Comparison of ENCODE assay signal across 1 cellular context in genomic region chr1:23344111-23344986, GRCh38.
TF ChIP-seq lines count a peak whose summit lies in the region.

HNRNPR (minus strand) TSS chr1:23344284; CDS start chr1:23341008, 3,276 bp downstream.

TF ChIP-seq in K562, 482 proteins besides CTCF, POLR2A, EP300 and RAD21 (continued from another document and continues in another):
- peak; percentile 45; the same call in 1 of the 2 replicates for TF ChIP-seq JUND (IDR thresholded peaks at IDR 0.05; ENCODE audit: borderline replicate concordance, low read depth, low read length)
- no peak; the same call in 2 of the 3 replicates for TF ChIP-seq JUND (tag; IDR thresholded peaks at IDR 0.05; ENCODE audit: borderline replicate concordance, low read depth, low read length)
- peak; percentile 84 for TF ChIP-seq CREM (IDR thresholded peaks at IDR 0.05; ENCODE audit: low read depth)
- peak; percentile 26 for TF ChIP-seq MXD1 (CRISPR knock-in tag; IDR thresholded peaks at IDR 0.05; ENCODE audit: borderline replicate concordance, poor library complexity, severe bottlenecking)
- no peak for TF ChIP-seq SIRT6 (IDR thresholded peaks at IDR 0.05; ENCODE audit: low read depth, low read length)
- TF ChIP-seq HMGN3 (IDR thresholded peaks at IDR 0.05; ENCODE audit: borderline replicate concordance, extremely low read depth, insufficient read length, low read depth, low read length), result peak; percentile 96
- TF ChIP-seq KLF6 (CRISPR knock-in tag; IDR thresholded peaks at IDR 0.05; ENCODE audit: borderline replicate concordance), result peak; percentile 46
- TF ChIP-seq STAT5B (CRISPR knock-in tag; IDR thresholded peaks at IDR 0.05), result no peak
- TF ChIP-seq UBTF (IDR thresholded peaks at IDR 0.05; ENCODE audit: borderline replicate concordance in 1 of 2, low read depth in 2 of 2, low read length in 2 of 2), result peak; percentile 31 to 86; a peak in 3 of 4 replicates
- TF ChIP-seq ZNF644 (tag; IDR thresholded peaks at IDR 0.05; ENCODE audit: low read depth), result peak; percentile 68; the same call in 1 of the 2 replicates
- TF ChIP-seq HDGF (IDR thresholded peaks at IDR 0.05), result no peak
- TF ChIP-seq ELK3 (CRISPR knock-in tag; IDR thresholded peaks at IDR 0.05), result no peak
- no peak for TF ChIP-seq ZNF696 (CRISPR knock-in tag; conservative IDR thresholded peaks at IDR 0.05)
- TF ChIP-seq GABPB1 (CRISPR knock-in tag; IDR thresholded peaks at IDR 0.05), result peak; percentile 81; the same call in 1 of the 2 replicates
- TF ChIP-seq PRDM10 (IDR thresholded peaks at IDR 0.05; ENCODE audit: partially characterized antibody), result no peak
- no peak for TF ChIP-seq JUNB (CRISPR knock-in tag; conservative IDR thresholded peaks at IDR 0.05)
- TF ChIP-seq MTF1 (CRISPR knock-in tag; IDR thresholded peaks at IDR 0.05; ENCODE audit: borderline replicate concordance), result no peak
- TF ChIP-seq ETV6 (IDR thresholded peaks at IDR 0.05; ENCODE audit: borderline replicate concordance in 1 of 2, low read depth in 2 of 2, low read length in 1 of 2), result no peak
- TF ChIP-seq ETV6 (CRISPR knock-in tag; IDR thresholded peaks at IDR 0.05; ENCODE audit: borderline replicate concordance), result no peak
- 0 out of 2 replicates have a peak, but pooled peaks have one; percentile 44 for TF ChIP-seq MITF (IDR thresholded peaks at IDR 0.05)
- TF ChIP-seq ZBTB11 (CRISPR knock-in tag; IDR thresholded peaks at IDR 0.05), result peak in 1 of 3 experiments; percentile 22; a peak in 1 of 6 replicates
- TF ChIP-seq ZNF217 (CRISPR knock-in tag; IDR thresholded peaks at IDR 0.05), result no peak
- peak; percentile 86 for TF ChIP-seq ZNF717 (CRISPR knock-in tag; IDR thresholded peaks at IDR 0.05)
- peak in 1 of 2 experiments; percentile 62; a peak in 1 of 4 replicates for TF ChIP-seq FOXA3 (CRISPR knock-in tag; conservative IDR thresholded peaks at IDR 0.05 in 1 of 2, IDR thresholded peaks at IDR 0.05 in 1 of 2)
- no peak for TF ChIP-seq ZNF551 (CRISPR knock-in tag; IDR thresholded peaks at IDR 0.05)
- TF ChIP-seq, protein P1, sequence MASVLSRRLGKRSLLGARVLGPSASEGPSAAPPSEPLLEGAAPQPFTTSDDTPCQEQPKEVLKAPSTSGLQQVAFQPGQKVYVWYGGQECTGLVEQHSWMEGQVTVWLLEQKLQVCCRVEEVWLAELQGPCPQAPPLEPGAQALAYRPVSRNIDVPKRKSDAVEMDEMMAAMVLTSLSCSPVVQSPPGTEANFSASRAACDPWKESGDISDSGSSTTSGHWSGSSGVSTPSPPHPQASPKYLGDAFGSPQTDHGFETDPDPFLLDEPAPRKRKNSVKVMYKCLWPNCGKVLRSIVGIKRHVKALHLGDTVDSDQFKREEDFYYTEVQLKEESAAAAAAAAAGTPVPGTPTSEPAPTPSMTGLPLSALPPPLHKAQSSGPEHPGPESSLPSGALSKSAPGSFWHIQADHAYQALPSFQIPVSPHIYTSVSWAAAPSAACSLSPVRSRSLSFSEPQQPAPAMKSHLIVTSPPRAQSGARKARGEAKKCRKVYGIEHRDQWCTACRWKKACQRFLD (CRISPR knock-in tag; IDR thresholded peaks at IDR 0.05), result no peak
- TF ChIP-seq SRF (CRISPR knock-in tag; IDR thresholded peaks at IDR 0.05), result peak in 1 of 2 experiments; percentile 87; a peak in 3 of 4 replicates
- TF ChIP-seq ZNF431 (CRISPR knock-in tag; IDR thresholded peaks at IDR 0.05), result no peak; the same call in 1 of the 2 replicates
- TF ChIP-seq ZNF511 (CRISPR knock-in tag; IDR thresholded peaks at IDR 0.05), result peak; percentile 45
- no peak for TF ChIP-seq BRF2 (IDR thresholded peaks at IDR 0.05; ENCODE audit: borderline replicate concordance, insufficient read depth, insufficient read length)
- no peak; the same call in 1 of the 2 replicates for TF ChIP-seq NFE2 (IDR thresholded peaks at IDR 0.05; ENCODE audit: low read depth)
- TF ChIP-seq, protein P2, sequence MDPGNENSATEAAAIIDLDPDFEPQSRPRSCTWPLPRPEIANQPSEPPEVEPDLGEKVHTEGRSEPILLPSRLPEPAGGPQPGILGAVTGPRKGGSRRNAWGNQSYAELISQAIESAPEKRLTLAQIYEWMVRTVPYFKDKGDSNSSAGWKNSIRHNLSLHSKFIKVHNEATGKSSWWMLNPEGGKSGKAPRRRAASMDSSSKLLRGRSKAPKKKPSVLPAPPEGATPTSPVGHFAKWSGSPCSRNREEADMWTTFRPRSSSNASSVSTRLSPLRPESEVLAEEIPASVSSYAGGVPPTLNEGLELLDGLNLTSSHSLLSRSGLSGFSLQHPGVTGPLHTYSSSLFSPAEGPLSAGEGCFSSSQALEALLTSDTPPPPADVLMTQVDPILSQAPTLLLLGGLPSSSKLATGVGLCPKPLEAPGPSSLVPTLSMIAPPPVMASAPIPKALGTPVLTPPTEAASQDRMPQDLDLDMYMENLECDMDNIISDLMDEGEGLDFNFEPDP (CRISPR knock-in tag; IDR thresholded peaks at IDR 0.05), result 0 out of 2 replicates have a peak, but pooled peaks have one; percentile 18
- no peak for TF ChIP-seq HNRNPH1 (optimal IDR thresholded peaks at IDR 0.05; ENCODE audit: low read depth, low read length)
- 0 out of 2 replicates have a peak, but pooled peaks have one; percentile 11 for TF ChIP-seq ZNF3 (CRISPR knock-in tag; IDR thresholded peaks at IDR 0.05)
- TF ChIP-seq NR4A1 (CRISPR knock-in tag; IDR thresholded peaks at IDR 0.05), result no peak
- TF ChIP-seq NR4A1 (tag; IDR thresholded peaks at IDR 0.05), result peak; percentile 32; the same call in 1 of the 2 replicates
- TF ChIP-seq, protein P3, sequence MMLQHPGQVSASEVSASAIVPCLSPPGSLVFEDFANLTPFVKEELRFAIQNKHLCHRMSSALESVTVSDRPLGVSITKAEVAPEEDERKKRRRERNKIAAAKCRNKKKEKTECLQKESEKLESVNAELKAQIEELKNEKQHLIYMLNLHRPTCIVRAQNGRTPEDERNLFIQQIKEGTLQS (IDR thresholded peaks at IDR 0.05), result no peak; the same call in 1 of the 2 replicates
- TF ChIP-seq, protein P3 (CRISPR knock-in tag; conservative IDR thresholded peaks at IDR 0.05), result 0 out of 2 replicates have a peak, but pooled peaks have one; percentile 53
- no peak for TF ChIP-seq ZNF57 (CRISPR knock-in tag; IDR thresholded peaks at IDR 0.05)
- peak in 1 of 2 experiments; percentile 18; a peak in 1 of 4 replicates for TF ChIP-seq TRIM24 (IDR thresholded peaks at IDR 0.05)
- no peak for TF ChIP-seq MCM7 (IDR thresholded peaks at IDR 0.05)
- TF ChIP-seq CBX3 (IDR thresholded peaks at IDR 0.05; ENCODE audit: borderline replicate concordance in 1 of 2, low read length in 2 of 2), result peak in 1 of 2 experiments; percentile 14; a peak in 1 of 3 replicates
- TF ChIP-seq RBM15 (IDR thresholded peaks at IDR 0.05; ENCODE audit: insufficient read depth, low read length), result no peak
- no peak for TF ChIP-seq HDAC6 (IDR thresholded peaks at IDR 0.05; ENCODE audit: low read depth, low read length)
- peak; percentile 66 for TF ChIP-seq NFIC (IDR thresholded peaks at IDR 0.05)
- no peak for TF ChIP-seq ZNF174 (CRISPR knock-in tag; IDR thresholded peaks at IDR 0.05)
